Comparison of ENCODE assay signal across 1 cellular context in the genomic region with DNA sequence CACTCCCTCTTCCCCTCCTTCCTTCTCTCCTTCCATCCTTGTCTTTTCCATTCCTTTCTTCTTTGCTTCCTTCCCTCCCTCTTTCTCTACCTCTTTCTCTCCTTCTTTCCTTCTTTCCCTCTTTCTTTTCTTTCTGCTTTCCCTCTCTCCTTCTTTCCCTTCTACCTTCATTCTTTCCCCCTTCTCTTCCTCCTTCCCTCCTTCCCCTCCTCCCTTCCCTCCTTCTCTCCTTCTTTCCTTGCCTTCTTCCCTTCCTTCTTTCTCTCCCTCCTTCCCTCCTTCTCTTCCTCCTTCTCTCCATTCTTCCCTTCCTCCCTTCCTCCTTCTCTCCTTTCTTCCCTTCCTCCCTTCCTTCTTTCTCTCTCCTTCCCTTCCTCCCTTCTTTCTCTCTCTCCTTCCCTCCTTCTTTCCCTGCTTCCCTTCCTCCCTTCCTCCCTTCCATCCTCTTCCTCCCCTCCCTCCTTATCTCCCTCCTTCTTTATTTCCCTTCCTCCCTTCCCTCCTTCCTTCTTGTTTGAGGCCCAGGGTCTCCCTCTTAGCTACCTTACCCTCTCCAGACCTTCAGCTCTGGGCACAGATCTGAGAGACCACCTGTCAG.
TF ChIP-seq lines count a peak whose summit lies in the region.

No MANE protein-coding gene starts in this region.

TF ChIP-seq in K562, 482 proteins besides CTCF, POLR2A, EP300 and RAD21 (continued from another document):
- TF ChIP-seq, protein P1, sequence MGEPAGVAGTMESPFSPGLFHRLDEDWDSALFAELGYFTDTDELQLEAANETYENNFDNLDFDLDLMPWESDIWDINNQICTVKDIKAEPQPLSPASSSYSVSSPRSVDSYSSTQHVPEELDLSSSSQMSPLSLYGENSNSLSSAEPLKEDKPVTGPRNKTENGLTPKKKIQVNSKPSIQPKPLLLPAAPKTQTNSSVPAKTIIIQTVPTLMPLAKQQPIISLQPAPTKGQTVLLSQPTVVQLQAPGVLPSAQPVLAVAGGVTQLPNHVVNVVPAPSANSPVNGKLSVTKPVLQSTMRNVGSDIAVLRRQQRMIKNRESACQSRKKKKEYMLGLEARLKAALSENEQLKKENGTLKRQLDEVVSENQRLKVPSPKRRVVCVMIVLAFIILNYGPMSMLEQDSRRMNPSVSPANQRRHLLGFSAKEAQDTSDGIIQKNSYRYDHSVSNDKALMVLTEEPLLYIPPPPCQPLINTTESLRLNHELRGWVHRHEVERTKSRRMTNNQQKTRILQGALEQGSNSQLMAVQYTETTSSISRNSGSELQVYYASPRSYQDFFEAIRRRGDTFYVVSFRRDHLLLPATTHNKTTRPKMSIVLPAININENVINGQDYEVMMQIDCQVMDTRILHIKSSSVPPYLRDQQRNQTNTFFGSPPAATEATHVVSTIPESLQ (CRISPR knock-in tag; IDR thresholded peaks at IDR 0.05): no peak
